Comparison of ENCODE assay signal across 38 cellular contexts in genomic region chr13:57725480-57725879, GRCh38.
"Had no signal": no experiment of that assay in that cellular context is flagged by ENCODE, and none has a peak within 500 bp of the region (broad histone marks: within the 10 kb centered on the region; RNA-seq: fewer than 3 reads in every experiment).

No MANE protein-coding gene starts in this region.

- H3K36me3 ChIP-seq: ascending aorta, cardiac muscle cell had no signal

- H3K27me3 ChIP-seq: ascending aorta, cardiac muscle cell had no signal

- DNase-seq: activated B cell treated with CpG ODN at 0.5 μM for 24 hours; activated CD4-positive, alpha-beta memory T cell treated with anti-CD3 and anti-CD28 coated beads, Interleukin-2, amount 10 ng/mL, durations not matched to agents 7 days and 5 days; activated CD4-positive, alpha-beta T cell treated with anti-CD3 and anti-CD28 coated beads for 1 hour; activated CD4-positive, alpha-beta T cell treated with anti-CD3 and anti-CD28 coated beads for 36 hours; activated CD4-positive, alpha-beta T cell treated with anti-CD3 and anti-CD28 coated beads for 48 hours; activated CD4-positive, alpha-beta T cell treated with anti-CD3 and anti-CD28 coated beads, Interleukin-2, amount 10 ng/mL, durations not matched to agents 7 days and 5 days; activated CD4-positive, alpha-beta T cell treated with anti-CD3 and anti-CD28 coated beads, Interleukin-2, amount 50 U/mL, for 48 hours; activated CD8-positive, alpha-beta memory T cell treated with anti-CD3 and anti-CD28 coated beads for 24 hours; activated CD8-positive, alpha-beta memory T cell treated with anti-CD3 and anti-CD28 coated beads, Interleukin-2, amount 10 ng/mL, durations not matched to agents 7 days and 5 days; activated CD8-positive, alpha-beta memory T cell treated with anti-CD3 and anti-CD28 coated beads, Interleukin-2, amount 50 U/mL, for 48 hours; activated CD8-positive, alpha-beta T cell treated with anti-CD3 and anti-CD28 coated beads, Interleukin-2, amount 10 ng/mL, durations not matched to agents 7 days and 5 days; activated effector memory CD4-positive, alpha-beta T cell treated with Interleukin-2 at 50 U/mL for 16 hours; activated gamma-delta T cell; activated naive CD4-positive, alpha-beta T cell treated with anti-CD3 and anti-CD28 coated beads, Interleukin-2, amount 10 ng/mL, durations not matched to agents 7 days and 5 days; activated naive CD4-positive, alpha-beta T cell treated with Interleukin-2 at 50 U/mL for 16 hours; activated naive CD8-positive, alpha-beta T cell treated with anti-CD3 and anti-CD28 coated beads, Interleukin-2, amount 10 ng/mL, durations not matched to agents 7 days and 5 days; activated naive CD8-positive, alpha-beta T cell treated with anti-CD3 and anti-CD28 coated beads, Interleukin-2, amount 50 U/mL, for 24 hours; activated T-cell treated with anti-CD3 and anti-CD28 coated beads, Interleukin-2, amount 50 U/mL, for 24 hours; activated T-cell treated with anti-CD3 and anti-CD28 coated beads, Interleukin-2, amount 50 U/mL, for 48 hours; amygdala; anterior cingulate cortex; caudate nucleus; cerebellar nuclear complex; T-helper 2 cell; T-helper 9 cell had no signal

- H3K9me3 ChIP-seq: ascending aorta had no signal

- H3K36me3 Mint-ChIP-seq: activated CD8-positive, alpha-beta memory T cell treated with anti-CD3 and anti-CD28 coated beads, Interleukin-2, amount 10 ng/mL, durations not matched to agents 7 days and 5 days; activated naive CD4-positive, alpha-beta T cell treated with anti-CD3 and anti-CD28 coated beads, Interleukin-2, amount 10 ng/mL, durations not matched to agents 7 days and 5 days; activated naive CD4-positive, alpha-beta T cell treated with anti-CD3 and anti-CD28 coated beads, Interleukin-2, amount 50 U/mL, for 24 hours; activated naive CD8-positive, alpha-beta T cell; activated naive CD8-positive, alpha-beta T cell treated with anti-CD3 and anti-CD28 coated beads, Interleukin-2, amount 10 ng/mL, durations not matched to agents 7 days and 5 days had no signal

- H3K27ac ChIP-seq: ascending aorta, cardiac muscle cell, VCaP had no signal

- ATAC-seq: activated CD4-positive, alpha-beta T cell treated with anti-CD3 and anti-CD28 coated beads for 36 hours; activated CD4-positive, CD25-positive, alpha-beta regulatory T cell treated with anti-CD3 and anti-CD28 coated beads, Interleukin-2, amount 50 U/mL, for 24 hours; activated CD8-positive, alpha-beta memory T cell treated with anti-CD3 and anti-CD28 coated beads, Interleukin-2, amount 10 ng/mL, durations not matched to agents 7 days and 5 days; activated CD8-positive, alpha-beta T cell treated with anti-CD3 and anti-CD28 coated beads, Interleukin-2, amount 10 ng/mL, durations not matched to agents 7 days and 5 days; activated naive CD8-positive, alpha-beta T cell treated with anti-CD3 and anti-CD28 coated beads, Interleukin-2, amount 50 U/mL, for 24 hours had no signal

- H3K4me3 Mint-ChIP-seq: activated B cell treated with CpG ODN at 0.5 μM for 24 hours; activated CD4-positive, alpha-beta memory T cell treated with anti-CD3 and anti-CD28 coated beads, Interleukin-2, amount 10 ng/mL, durations not matched to agents 7 days and 5 days; activated CD4-positive, alpha-beta T cell treated with anti-CD3 and anti-CD28 coated beads for 36 hours; activated CD4-positive, alpha-beta T cell treated with anti-CD3 and anti-CD28 coated beads, Interleukin-2, amount 10 ng/mL, durations not matched to agents 7 days and 5 days; activated CD8-positive, alpha-beta memory T cell treated with anti-CD3 and anti-CD28 coated beads, Interleukin-2, amount 10 ng/mL, durations not matched to agents 7 days and 5 days; activated CD8-positive, alpha-beta T cell treated with anti-CD3 and anti-CD28 coated beads, Interleukin-2, amount 10 ng/mL, durations not matched to agents 7 days and 5 days; activated naive CD4-positive, alpha-beta T cell treated with anti-CD3 and anti-CD28 coated beads, Interleukin-2, amount 10 ng/mL, durations not matched to agents 7 days and 5 days; activated naive CD4-positive, alpha-beta T cell treated with anti-CD3 and anti-CD28 coated beads, Interleukin-2, amount 50 U/mL, for 24 hours; activated naive CD8-positive, alpha-beta T cell; activated naive CD8-positive, alpha-beta T cell treated with anti-CD3 and anti-CD28 coated beads, Interleukin-2, amount 10 ng/mL, durations not matched to agents 7 days and 5 days; activated naive CD8-positive, alpha-beta T cell treated with anti-CD3 and anti-CD28 coated beads, Interleukin-2, amount 50 U/mL, for 24 hours; activated T-cell treated with anti-CD3 and anti-CD28 coated beads, Interleukin-2, amount 50 U/mL, for 24 hours; brain; central memory CD8-positive, alpha-beta T cell; T-helper 1 cell treated with Interleukin-12 subunit alpha and Interleukin-12 subunit beta and Interleukin-4 antibody, amounts not matched to agents 30 μg/mL and 1 μg/mL, for 36 hours; T-helper 2 cell treated with Interferon-gamma antibody and Interleukin-4, amounts not matched to agents 5 μg/mL and 100 μg/mL, for 36 hours had no signal

- H3K27me3 Mint-ChIP-seq: activated B cell treated with CpG ODN at 0.5 μM for 24 hours; activated CD4-positive, alpha-beta memory T cell treated with anti-CD3 and anti-CD28 coated beads, Interleukin-2, amount 10 ng/mL, durations not matched to agents 7 days and 5 days; activated CD4-positive, alpha-beta T cell treated with anti-CD3 and anti-CD28 coated beads for 36 hours; activated CD4-positive, alpha-beta T cell treated with anti-CD3 and anti-CD28 coated beads, Interleukin-2, amount 10 ng/mL, durations not matched to agents 7 days and 5 days; activated CD8-positive, alpha-beta memory T cell treated with anti-CD3 and anti-CD28 coated beads, Interleukin-2, amount 10 ng/mL, durations not matched to agents 7 days and 5 days; activated naive CD4-positive, alpha-beta T cell treated with anti-CD3 and anti-CD28 coated beads, Interleukin-2, amount 10 ng/mL, durations not matched to agents 7 days and 5 days; activated naive CD4-positive, alpha-beta T cell treated with anti-CD3 and anti-CD28 coated beads, Interleukin-2, amount 50 U/mL, for 24 hours; activated naive CD8-positive, alpha-beta T cell; activated naive CD8-positive, alpha-beta T cell treated with anti-CD3 and anti-CD28 coated beads, Interleukin-2, amount 10 ng/mL, durations not matched to agents 7 days and 5 days; activated naive CD8-positive, alpha-beta T cell treated with anti-CD3 and anti-CD28 coated beads, Interleukin-2, amount 50 U/mL, for 24 hours; activated T-cell treated with anti-CD3 and anti-CD28 coated beads, Interleukin-2, amount 50 U/mL, for 24 hours; central memory CD8-positive, alpha-beta T cell had no signal

- H3K9me3 Mint-ChIP-seq: activated CD4-positive, alpha-beta memory T cell treated with anti-CD3 and anti-CD28 coated beads, Interleukin-2, amount 10 ng/mL, durations not matched to agents 7 days and 5 days; activated CD4-positive, alpha-beta T cell treated with anti-CD3 and anti-CD28 coated beads, Interleukin-2, amount 10 ng/mL, durations not matched to agents 7 days and 5 days; activated naive CD8-positive, alpha-beta T cell treated with anti-CD3 and anti-CD28 coated beads, Interleukin-2, amount 10 ng/mL, durations not matched to agents 7 days and 5 days; activated naive CD8-positive, alpha-beta T cell treated with anti-CD3 and anti-CD28 coated beads, Interleukin-2, amount 50 U/mL, for 24 hours; brain; T-helper 1 cell treated with Interleukin-12 subunit alpha and Interleukin-12 subunit beta and Interleukin-4 antibody, amounts not matched to agents 30 μg/mL and 1 μg/mL, for 36 hours had no signal

- H3K4me1 ChIP-seq: ascending aorta had no signal

- H3K4me3 ChIP-seq: ascending aorta, cardiac muscle cell had no signal

- H3K27ac Mint-ChIP-seq: activated B cell treated with CpG ODN at 0.5 μM for 24 hours; activated CD4-positive, alpha-beta memory T cell treated with anti-CD3 and anti-CD28 coated beads, Interleukin-2, amount 10 ng/mL, durations not matched to agents 7 days and 5 days; activated CD4-positive, alpha-beta T cell treated with anti-CD3 and anti-CD28 coated beads for 36 hours; activated CD4-positive, alpha-beta T cell treated with anti-CD3 and anti-CD28 coated beads, Interleukin-2, amount 10 ng/mL, durations not matched to agents 7 days and 5 days; activated CD8-positive, alpha-beta memory T cell treated with anti-CD3 and anti-CD28 coated beads, Interleukin-2, amount 10 ng/mL, durations not matched to agents 7 days and 5 days; activated CD8-positive, alpha-beta T cell treated with anti-CD3 and anti-CD28 coated beads, Interleukin-2, amount 10 ng/mL, durations not matched to agents 7 days and 5 days; activated naive CD4-positive, alpha-beta T cell treated with anti-CD3 and anti-CD28 coated beads, Interleukin-2, amount 10 ng/mL, durations not matched to agents 7 days and 5 days; activated naive CD4-positive, alpha-beta T cell treated with anti-CD3 and anti-CD28 coated beads, Interleukin-2, amount 50 U/mL, for 24 hours; activated naive CD8-positive, alpha-beta T cell; activated naive CD8-positive, alpha-beta T cell treated with anti-CD3 and anti-CD28 coated beads, Interleukin-2, amount 10 ng/mL, durations not matched to agents 7 days and 5 days; activated naive CD8-positive, alpha-beta T cell treated with anti-CD3 and anti-CD28 coated beads, Interleukin-2, amount 50 U/mL, for 24 hours; activated T-cell treated with anti-CD3 and anti-CD28 coated beads, Interleukin-2, amount 50 U/mL, for 24 hours; activated T-helper 2 cell treated with anti-CD3 and anti-CD28 coated beads, Interferon-gamma antibody, Interleukin-2, Interleukin-4, amounts not matched to agents 10 μg/mL and 5 μg/mL and 100 μg/mL, durations not matched to agents 14 hours and 24 hours and 36 hours; brain; T-helper 1 cell treated with Interleukin-12 subunit alpha and Interleukin-12 subunit beta and Interleukin-4 antibody, amounts not matched to agents 30 μg/mL and 1 μg/mL, for 36 hours; T-helper 2 cell treated with Interferon-gamma antibody and Interleukin-4, amounts not matched to agents 5 μg/mL and 100 μg/mL, for 36 hours had no signal

- H3K4me1 Mint-ChIP-seq: activated B cell treated with CpG ODN at 0.5 μM for 24 hours; activated CD4-positive, alpha-beta memory T cell treated with anti-CD3 and anti-CD28 coated beads, Interleukin-2, amount 10 ng/mL, durations not matched to agents 7 days and 5 days; activated CD4-positive, alpha-beta T cell treated with anti-CD3 and anti-CD28 coated beads for 36 hours; activated CD4-positive, alpha-beta T cell treated with anti-CD3 and anti-CD28 coated beads, Interleukin-2, amount 10 ng/mL, durations not matched to agents 7 days and 5 days; activated CD8-positive, alpha-beta memory T cell treated with anti-CD3 and anti-CD28 coated beads, Interleukin-2, amount 10 ng/mL, durations not matched to agents 7 days and 5 days; activated naive CD4-positive, alpha-beta T cell treated with anti-CD3 and anti-CD28 coated beads, Interleukin-2, amount 10 ng/mL, durations not matched to agents 7 days and 5 days; activated naive CD4-positive, alpha-beta T cell treated with anti-CD3 and anti-CD28 coated beads, Interleukin-2, amount 50 U/mL, for 24 hours; activated naive CD8-positive, alpha-beta T cell treated with anti-CD3 and anti-CD28 coated beads, Interleukin-2, amount 10 ng/mL, durations not matched to agents 7 days and 5 days; activated naive CD8-positive, alpha-beta T cell treated with anti-CD3 and anti-CD28 coated beads, Interleukin-2, amount 50 U/mL, for 24 hours; central memory CD8-positive, alpha-beta T cell had no signal

- FAIRE-seq: bronchial epithelial cell, TTC549 had no signal
